2 cellular contexts compared by ENCODE assay signal in genomic region chr1:75757210-75757609, GRCh38. TPM values are rescaled to one million over a fixed set of nuclear protein-coding genes. Genes with fewer than 3 reads are reported as not detected.
"Had no signal": no experiment of that assay in that cellular context is flagged by ENCODE, and none has a peak within 500 bp of the region (broad histone marks: within the 10 kb centered on the region; RNA-seq: fewer than 3 reads in every experiment).

No MANE protein-coding gene starts in this region.

RNA-seq across cellular contexts. Expression of gene MSH4, which starts 39.5 kb away (rescaled TPM):
- total RNA-seq: smooth muscle cell had no signal
- polyA plus RNA-seq: naive thymus-derived CD8-positive, alpha-beta T cell; smooth muscle cell had no signal
